9 cellular contexts compared by ENCODE assay signal in the genomic region with DNA sequence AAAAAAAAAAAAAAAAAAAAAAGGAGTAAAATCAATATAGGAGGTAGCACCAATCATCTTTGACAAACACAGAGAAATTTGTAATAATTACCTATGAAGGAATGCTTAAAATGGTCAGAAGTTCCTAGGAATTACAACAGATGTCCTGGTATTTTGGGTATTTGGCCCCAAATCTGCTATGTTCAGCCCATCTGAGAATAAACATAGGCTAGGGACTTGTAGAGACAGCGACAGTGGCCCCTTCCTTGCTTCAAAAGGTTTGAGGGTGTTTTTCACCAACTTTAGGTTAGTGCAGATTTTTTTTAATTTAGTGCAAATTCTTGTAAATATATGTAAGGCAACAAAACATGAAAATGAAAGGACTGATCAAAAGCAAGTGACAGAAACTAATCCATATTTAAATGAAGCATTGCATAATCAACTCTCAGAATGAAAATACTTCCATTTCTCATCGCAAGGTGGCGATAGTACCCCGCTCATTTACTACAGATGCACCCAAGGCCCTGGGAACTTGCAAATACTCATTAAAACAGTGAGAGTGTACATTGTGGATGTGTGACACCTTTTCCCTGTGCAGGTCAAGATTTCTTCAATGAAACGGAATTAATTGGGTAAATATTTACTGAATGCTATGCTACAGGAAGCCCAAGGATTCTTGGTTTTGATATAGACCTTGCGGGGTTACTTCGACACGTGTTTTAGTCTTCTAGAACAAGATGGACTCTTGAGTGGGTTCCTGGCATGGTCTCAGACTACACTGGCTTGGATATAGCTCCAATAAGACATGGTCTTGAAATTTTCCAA. TPM values are rescaled to one million over a fixed set of nuclear protein-coding genes. Genes with fewer than 3 reads are reported as not detected.
DNase-seq lines count a peak whose midpoint lies in the region; ATAC-seq and TF ChIP-seq lines count a peak whose summit lies in the region.
"Had no signal": no experiment of that assay in that cellular context is flagged by ENCODE, and none has a peak within 500 bp of the region (broad histone marks: within the 10 kb centered on the region; RNA-seq: fewer than 3 reads in every experiment).

No MANE protein-coding gene starts in this region.

- H3K9me3 Mint-ChIP-seq in osteocyte (ENCODE audit: unreplicated experiment) = no peaks in the 10 kb centered on the region

- POLR2A ChIA-PET in OCI-LY7 (lab: Charles Lee) = interaction anchor here (0.9 to 1.0 kb wide), 2 partner anchors 10 to 293 kb away, joined by 3 read pairs; no protein-coding TSS in a partner anchor

- peaks cover 8% of the 10 kb centered on the region for H3K4me1 ChIP-seq in OCI-LY7 (ENCODE audit: insufficient read depth, low read length, poor library complexity, severe bottlenecking)

- peaks cover 27% of the 10 kb centered on the region for H3K27me3 Mint-ChIP-seq in osteocyte (ENCODE audit: unreplicated experiment)
- H3K27me3 Mint-ChIP-seq: activated naive CD8-positive, alpha-beta T cell had no signal

- H3K27ac ChIP-seq in OCI-LY7 (ENCODE audit: low read depth, low read length, poor library complexity, severe bottlenecking) = no peak overlapping the region

- CTCF ChIA-PET in OCI-LY7 (lab: Charles Lee; ENCODE audit: unreplicated experiment) = no interaction called here

- H3K4me2 ChIP-seq in OCI-LY7 (ENCODE audit: low read length) = no peak overlapping the region

- H3K9me2 ChIP-seq in OCI-LY7 (ENCODE audit: insufficient read depth, low read length) = no peaks in the 10 kb centered on the region

- no peak overlapping the region for H3K4me3 Mint-ChIP-seq in osteocyte (ENCODE audit: unreplicated experiment)
- H3K4me3 Mint-ChIP-seq: activated naive CD8-positive, alpha-beta T cell had no signal

- H2AFZ ChIP-seq in OCI-LY7 (ENCODE audit: low read length) = peak overlapping the region; percentile 37; the same call in 1 of the 2 replicates

- H3K4me1 Mint-ChIP-seq in osteocyte (ENCODE audit: unreplicated experiment) = peaks cover 5% of the 10 kb centered on the region

- intact Hi-C loops in OCI-LY7 (cut with micrococcal nuclease; ENCODE audit: unreplicated experiment) = loop anchor here (1.0 to 5.0 kb wide), 7 partner anchors 90 to 1304 kb away; no protein-coding TSS in a partner anchor

- peak; percentile 64 for ATAC-seq in GM21360 (IDR thresholded peaks at IDR 0.05; ENCODE audit: unreplicated experiment)

- no peaks in the 10 kb centered on the region for H3K36me3 Mint-ChIP-seq in osteocyte (ENCODE audit: unreplicated experiment)
- H3K36me3 Mint-ChIP-seq: activated naive CD8-positive, alpha-beta T cell had no signal

- H3K79me2 ChIP-seq in OCI-LY7 (ENCODE audit: insufficient read depth, low read depth, low read length) = no peaks in the 10 kb centered on the region

- H3K4me3 ChIP-seq in OCI-LY7 (ENCODE audit: low read depth, low read length, poor library complexity, severe bottlenecking) (no peak overlapping the region), fibroblast of pulmonary artery (replicated peaks; ENCODE audit: low read depth, low read length) (no peak overlapping the region)

- H3K27ac Mint-ChIP-seq in osteocyte (ENCODE audit: unreplicated experiment) = no peak overlapping the region
- H3K27ac Mint-ChIP-seq: activated naive CD8-positive, alpha-beta T cell had no signal

- DNase-seq in DMS114 treated with DMSO at 0.1 percent for 48 hours (lab: John Stamatoyannopoulos, UW; ENCODE audit: unreplicated experiment) = peak; percentile 50
- DNase-seq in HS-5 (ENCODE audit: low read depth) = peak; percentile 50
- peak; percentile 75 for DNase-seq in OCI-LY7 (ENCODE audit: low spot score)
- peak; percentile 20 for DNase-seq in activated T-cell treated with anti-CD3 and anti-CD28 coated beads for 48 hours (ENCODE audit: low read depth)
- DNase-seq in fibroblast of pulmonary artery (ENCODE audit: low read depth) = peak; percentile 79
- no peak for DNase-seq in osteocyte (ENCODE audit: extremely low spot score, unreplicated experiment)
- no peak for DNase-seq in mesenteric fat pad (ENCODE audit: low spot score)

- H3K9me3 ChIP-seq in OCI-LY7 (ENCODE audit: low read length) = no peaks in the 10 kb centered on the region

- BruUV-seq in OCI-LY7 (replicated peaks; lab: Mats Ljungman, UMichigan) = no TSS peak

- H3K36me3 ChIP-seq in OCI-LY7 (ENCODE audit: insufficient read depth, low read length) = no peaks in the 10 kb centered on the region

- peak; percentile 93 for TF ChIP-seq CTCF in OCI-LY7 (conservative IDR thresholded peaks at IDR 0.05; ENCODE audit: low read length)
- TF ChIP-seq CTCF in fibroblast of pulmonary artery (IDR thresholded peaks at IDR 0.05; ENCODE audit: low read length, missing control alignments) = peak; percentile 71
- TF ChIP-seq CTCF in osteocyte (IDR thresholded peaks at IDR 0.05) = peak; percentile 83

- H4K20me1 ChIP-seq in OCI-LY7 (ENCODE audit: insufficient read depth, low read length) = no peaks in the 10 kb centered on the region

RNA-seq across cellular contexts. Expression of a gene that starts 44.6 kb away (rescaled TPM):
- total RNA-seq in OCI-LY7 (2014; rRNA removed; shearing (Covaris generic)) = not detected in 2 replicates
- not detected in 2 replicates for total RNA-seq in OCI-LY7 (2022)
- not detected in 2 replicates for total RNA-seq in osteocyte
- 4.1 TPM for total RNA-seq in mesenteric fat pad

Comparison
In these comparisons a context has a peak if more than half of its experiments do, and no peak if none do; other contexts are left out.
1. DNase-seq: peak in DMS114 treated with DMSO at 0.1 percent for 48 hours (single experiment), HS-5 (single experiment), OCI-LY7 (single experiment), activated T-cell treated with anti-CD3 and anti-CD28 coated beads for 48 hours (single experiment) and fibroblast of pulmonary artery (single experiment); none in osteocyte (single experiment) and mesenteric fat pad (single experiment).
2. Peak in every context shown above with its lines, with median percentiles within 50 percentile points of each other: CTCF ChIP-seq.